Comparison of ENCODE assay signal across 19 cellular contexts in the genomic region with DNA sequence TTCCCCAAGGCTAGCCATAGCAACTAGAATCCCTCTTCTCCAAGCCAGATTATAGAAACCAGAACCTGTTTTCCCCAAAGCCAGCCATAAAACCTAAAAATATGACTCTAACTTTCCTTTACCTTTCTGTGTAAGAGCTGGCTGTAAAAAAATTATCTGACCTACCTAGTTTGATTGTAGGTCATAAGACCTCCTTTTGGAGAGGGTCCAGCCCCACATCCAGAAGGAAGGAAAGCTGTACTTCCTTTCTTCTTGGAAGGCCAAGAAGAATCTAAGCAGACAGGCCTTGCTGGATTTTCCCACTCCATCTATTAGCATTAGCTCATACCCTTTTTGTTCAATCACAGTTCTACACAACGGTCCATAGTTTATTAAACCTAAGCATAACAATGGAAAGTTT.
DNase-seq lines count a peak whose midpoint lies in the region; ATAC-seq and TF ChIP-seq lines count a peak whose summit lies in the region.
"Had no signal": no experiment of that assay in that cellular context is flagged by ENCODE, and none has a peak within 500 bp of the region (broad histone marks: within the 10 kb centered on the region; RNA-seq: fewer than 3 reads in every experiment).

No MANE protein-coding gene starts in this region.

- CTCF ChIA-PET in SK-N-SH (lab: Yijun Ruan, JAX), result no interaction called here

- no peak for TF ChIP-seq POLR2A in body of pancreas (IDR thresholded peaks at IDR 0.05)

- TF ChIP-seq RAD21 in SK-N-SH (IDR thresholded peaks at IDR 0.05; ENCODE audit: low read length), result no peak

- H3F3A ChIP-seq in SK-N-SH (replicated peaks; ENCODE audit: insufficient read depth), result no peaks in the 10 kb centered on the region

- H3K4me3 ChIP-seq in body of pancreas (no peak overlapping the region), SK-N-SH (ENCODE audit: low read depth in 2 of 2, low read length in 1 of 2) (no peak overlapping the region), H7 (ENCODE audit: insufficient read depth, low read depth, low read length) (no peak overlapping the region)
- H3K4me3 ChIP-seq: A549; BLaER1 treated with 17β-estradiol and CSF1 and Interleukin-3, amounts not matched to agents 10 nM and 100 nM; GM12878 had no signal

- TF ChIP-seq EP300 in SK-N-SH (IDR thresholded peaks at IDR 0.05; ENCODE audit: borderline replicate concordance in 1 of 2, low read depth in 1 of 2, low read length in 1 of 2), result no peak

- H3K27me3 Mint-ChIP-seq in nephron (ENCODE audit: low read depth), result no peaks in the 10 kb centered on the region
- H3K27me3 Mint-ChIP-seq: B cell; CD4-positive, alpha-beta T cell had no signal

- no peaks in the 10 kb centered on the region for H3K79me2 ChIP-seq in SK-N-SH (ENCODE audit: insufficient read depth)

- POLR2A ChIA-PET in SK-N-SH (lab: Yijun Ruan, JAX), result no interaction called here

- H3K27ac Mint-ChIP-seq in nephron, result peak overlapping the region; percentile 26 to 62 (median 55)
- H3K27ac Mint-ChIP-seq: B cell; CD4-positive, alpha-beta T cell; CD8-positive, alpha-beta T cell had no signal

- ATAC-seq in body of pancreas (no peak), left colon (peak; percentile 77)
- ATAC-seq: A549; CD8-positive, alpha-beta T cell; GM12878 had no signal

- H3K27me3 ChIP-seq in body of pancreas (no peaks in the 10 kb centered on the region), SK-N-SH (ENCODE audit: insufficient read depth) (no peaks in the 10 kb centered on the region), H7 (ENCODE audit: control insufficient read depth, insufficient read depth, low read length) (no peaks in the 10 kb centered on the region)
- H3K27me3 ChIP-seq: BLaER1 treated with 17β-estradiol and CSF1 and Interleukin-3, amounts not matched to agents 10 nM and 100 nM had no signal

- DNase-seq in body of pancreas, result peak; percentile 12 to 36 (median 20)
- DNase-seq in left colon, result peak; percentile 40 to 45
- no peak for DNase-seq in SK-N-SH
- no peak for DNase-seq in T-helper 2 cell
- no peak for DNase-seq in H7
- DNase-seq: AML-193; Caco-2; Calu3; CD4-positive, alpha-beta T cell; CD8-positive, alpha-beta T cell; DMS79 treated with DMSO at 0.1 percent for 48 hours; GDM1 had no signal

- no peaks in the 10 kb centered on the region for H3K36me3 ChIP-seq in body of pancreas (replicated peaks in 1 of 2; ENCODE audit: insufficient read depth in 1 of 2, low read depth in 2 of 2)
- no peaks in the 10 kb centered on the region for H3K36me3 ChIP-seq in SK-N-SH (replicated peaks in 1 of 2; ENCODE audit: control insufficient read depth in 1 of 2, insufficient read depth in 2 of 2, low read length in 1 of 2)
- H3K36me3 ChIP-seq in H7 (replicated peaks; ENCODE audit: control insufficient read depth, insufficient read depth, low read length), result no peaks in the 10 kb centered on the region
- H3K36me3 ChIP-seq: BLaER1 treated with 17β-estradiol and CSF1 and Interleukin-3, amounts not matched to agents 10 nM and 100 nM had no signal

- peaks cover 52% of the 10 kb centered on the region for H3K4me1 Mint-ChIP-seq in nephron
- H3K4me1 Mint-ChIP-seq: B cell had no signal

- H3K4me2 ChIP-seq in SK-N-SH, result no peak overlapping the region
- H3K4me2 ChIP-seq: A549; BLaER1 treated with 17β-estradiol and CSF1 and Interleukin-3, amounts not matched to agents 10 nM and 100 nM had no signal

- no peaks in the 10 kb centered on the region for H3K9me3 Mint-ChIP-seq in nephron

- 71 to 85% methylated on average over 1 of the region's 1 CpG for WGBS in body of pancreas, 2 donors
- WGBS in SK-N-SH (ENCODE audit: low lambda C conversion rate), result 16% methylated on average over 1 of the region's 1 CpG

- H3K9me2 ChIP-seq in SK-N-SH, result no peaks in the 10 kb centered on the region

- H3K36me3 Mint-ChIP-seq in nephron (ENCODE audit: low read depth), result no peaks in the 10 kb centered on the region
- H3K36me3 Mint-ChIP-seq: CD8-positive, alpha-beta T cell had no signal

- H3K9me3 ChIP-seq in body of pancreas (no peaks in the 10 kb centered on the region), SK-N-SH (no peaks in the 10 kb centered on the region; the same call in 1 of the 2 replicates)
- H3K9me3 ChIP-seq: A549; BLaER1 treated with 17β-estradiol and CSF1 and Interleukin-3, amounts not matched to agents 10 nM and 100 nM; Caco-2 had no signal

- no peak overlapping the region for H3K9ac ChIP-seq in SK-N-SH
- H3K9ac ChIP-seq: BLaER1 treated with 17β-estradiol and CSF1 and Interleukin-3, amounts not matched to agents 10 nM and 100 nM had no signal

- H2AFZ ChIP-seq in SK-N-SH (ENCODE audit: low read depth), result no peak overlapping the region

- H4K20me1 ChIP-seq in SK-N-SH (ENCODE audit: insufficient read depth), result no peaks in the 10 kb centered on the region
- H4K20me1 ChIP-seq: BLaER1 treated with 17β-estradiol and CSF1 and Interleukin-3, amounts not matched to agents 10 nM and 100 nM had no signal

- H3K27ac ChIP-seq in body of pancreas (peak overlapping the region in 1 of 4 donors; percentile 20), SK-N-SH (ENCODE audit: low read depth in 2 of 2, low read length in 1 of 2) (no peak overlapping the region)
- H3K27ac ChIP-seq: 22Rv1; A549; BLaER1 treated with 17β-estradiol and CSF1 and Interleukin-3, amounts not matched to agents 10 nM and 100 nM; C4-2B had no signal

- intact Hi-C loops in body of pancreas (cut with DNase I) (no loop called here), left colon (cut with DNase I, micrococcal nuclease) (no loop called here)

- no peak overlapping the region for H3K4me3 Mint-ChIP-seq in nephron
- H3K4me3 Mint-ChIP-seq: B cell; CD4-positive, alpha-beta T cell; CD8-positive, alpha-beta T cell had no signal

- no peak for TF ChIP-seq CTCF in body of pancreas (IDR thresholded peaks at IDR 0.05)
- no peak for TF ChIP-seq CTCF in nephron (IDR thresholded peaks at IDR 0.05; ENCODE audit: unreplicated experiment in 3 of 3)
- no peak for TF ChIP-seq CTCF in SK-N-SH (IDR thresholded peaks at IDR 0.05)

- H3K4me1 ChIP-seq in body of pancreas, result peaks cover 43% of the 10 kb centered on the region
- no peaks in the 10 kb centered on the region; a peak in 1 of 4 replicates for H3K4me1 ChIP-seq in SK-N-SH (ENCODE audit: control insufficient read depth in 1 of 2, insufficient read depth in 2 of 2, low read depth in 1 of 2, low read length in 1 of 2)
- H3K4me1 ChIP-seq: A549, Caco-2 had no signal

TF ChIP-seq in SK-N-SH, 30 proteins besides CTCF, POLR2A, EP300 and RAD21 (continues in another document):
- TF ChIP-seq, protein P1, sequence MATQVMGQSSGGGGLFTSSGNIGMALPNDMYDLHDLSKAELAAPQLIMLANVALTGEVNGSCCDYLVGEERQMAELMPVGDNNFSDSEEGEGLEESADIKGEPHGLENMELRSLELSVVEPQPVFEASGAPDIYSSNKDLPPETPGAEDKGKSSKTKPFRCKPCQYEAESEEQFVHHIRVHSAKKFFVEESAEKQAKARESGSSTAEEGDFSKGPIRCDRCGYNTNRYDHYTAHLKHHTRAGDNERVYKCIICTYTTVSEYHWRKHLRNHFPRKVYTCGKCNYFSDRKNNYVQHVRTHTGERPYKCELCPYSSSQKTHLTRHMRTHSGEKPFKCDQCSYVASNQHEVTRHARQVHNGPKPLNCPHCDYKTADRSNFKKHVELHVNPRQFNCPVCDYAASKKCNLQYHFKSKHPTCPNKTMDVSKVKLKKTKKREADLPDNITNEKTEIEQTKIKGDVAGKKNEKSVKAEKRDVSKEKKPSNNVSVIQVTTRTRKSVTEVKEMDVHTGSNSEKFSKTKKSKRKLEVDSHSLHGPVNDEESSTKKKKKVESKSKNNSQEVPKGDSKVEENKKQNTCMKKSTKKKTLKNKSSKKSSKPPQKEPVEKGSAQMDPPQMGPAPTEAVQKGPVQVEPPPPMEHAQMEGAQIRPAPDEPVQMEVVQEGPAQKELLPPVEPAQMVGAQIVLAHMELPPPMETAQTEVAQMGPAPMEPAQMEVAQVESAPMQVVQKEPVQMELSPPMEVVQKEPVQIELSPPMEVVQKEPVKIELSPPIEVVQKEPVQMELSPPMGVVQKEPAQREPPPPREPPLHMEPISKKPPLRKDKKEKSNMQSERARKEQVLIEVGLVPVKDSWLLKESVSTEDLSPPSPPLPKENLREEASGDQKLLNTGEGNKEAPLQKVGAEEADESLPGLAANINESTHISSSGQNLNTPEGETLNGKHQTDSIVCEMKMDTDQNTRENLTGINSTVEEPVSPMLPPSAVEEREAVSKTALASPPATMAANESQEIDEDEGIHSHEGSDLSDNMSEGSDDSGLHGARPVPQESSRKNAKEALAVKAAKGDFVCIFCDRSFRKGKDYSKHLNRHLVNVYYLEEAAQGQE (IDR thresholded peaks at IDR 0.05; ENCODE audit: low read depth, low read length), result no peak
- no peak for TF ChIP-seq YY1 (IDR thresholded peaks at IDR 0.05; ENCODE audit: low read depth)
- TF ChIP-seq, protein P2, sequence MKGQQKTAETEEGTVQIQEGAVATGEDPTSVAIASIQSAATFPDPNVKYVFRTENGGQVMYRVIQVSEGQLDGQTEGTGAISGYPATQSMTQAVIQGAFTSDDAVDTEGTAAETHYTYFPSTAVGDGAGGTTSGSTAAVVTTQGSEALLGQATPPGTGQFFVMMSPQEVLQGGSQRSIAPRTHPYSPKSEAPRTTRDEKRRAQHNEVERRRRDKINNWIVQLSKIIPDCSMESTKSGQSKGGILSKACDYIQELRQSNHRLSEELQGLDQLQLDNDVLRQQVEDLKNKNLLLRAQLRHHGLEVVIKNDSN (IDR thresholded peaks at IDR 0.05; ENCODE audit: borderline replicate concordance, low read depth), result no peak
- TF ChIP-seq SIN3A (IDR thresholded peaks at IDR 0.05; ENCODE audit: borderline replicate concordance, low read depth, low read length), result no peak
- no peak for TF ChIP-seq TCF12 (IDR thresholded peaks at IDR 0.05)
- no peak for TF ChIP-seq FOXJ3 (CRISPR knock-in tag; IDR thresholded peaks at IDR 0.05)
- no peak for TF ChIP-seq MXI1 (IDR thresholded peaks at IDR 0.05; ENCODE audit: low read depth, low read length)
- TF ChIP-seq, protein P3, sequence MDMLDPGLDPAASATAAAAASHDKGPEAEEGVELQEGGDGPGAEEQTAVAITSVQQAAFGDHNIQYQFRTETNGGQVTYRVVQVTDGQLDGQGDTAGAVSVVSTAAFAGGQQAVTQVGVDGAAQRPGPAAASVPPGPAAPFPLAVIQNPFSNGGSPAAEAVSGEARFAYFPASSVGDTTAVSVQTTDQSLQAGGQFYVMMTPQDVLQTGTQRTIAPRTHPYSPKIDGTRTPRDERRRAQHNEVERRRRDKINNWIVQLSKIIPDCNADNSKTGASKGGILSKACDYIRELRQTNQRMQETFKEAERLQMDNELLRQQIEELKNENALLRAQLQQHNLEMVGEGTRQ (IDR thresholded peaks at IDR 0.05; ENCODE audit: borderline replicate concordance, low read depth, low read length), result no peak
- no peak for TF ChIP-seq CHD2 (IDR thresholded peaks at IDR 0.05; ENCODE audit: low read length, partially characterized antibody)

Comparison
In these comparisons a context has a peak if more than half of its experiments do, and no peak if none do; other contexts are left out.
1. DNase-seq: peak in body of pancreas (4 of 4) and left colon (2 of 2); none in SK-N-SH (single experiment), T-helper 2 cell (0 of 5) and H7 (single experiment).